In genomic region chr12:51238510-51239334, GRCh38 we compare ENCODE assay signal across 8 cellular contexts. TPM values are rescaled to one million over a fixed set of nuclear protein-coding genes. Genes with fewer than 3 reads are reported as not detected.
A peak's percentile ranks its signal among the peaks of the same experiment; 100 is the strongest.
DNase-seq lines count a peak whose midpoint lies in the region; ATAC-seq and TF ChIP-seq lines count a peak whose summit lies in the region.

TSS of gene DAZAP2 (plus strand) at chr12:51238826. CDS start at chr12:51238908, 82 bp downstream.

- peak within 1 kb of the TSS; percentile 96 for H3K4me3 Mint-ChIP-seq in activated naive CD8-positive, alpha-beta T cell treated with anti-CD3 and anti-CD28 coated beads, Interleukin-2, amount 50 U/mL, for 24 hours
- peak within 1 kb of the TSS; percentile 97 for H3K4me3 Mint-ChIP-seq in type B pancreatic cell

- H3K36me3 Mint-ChIP-seq in activated naive CD8-positive, alpha-beta T cell treated with anti-CD3 and anti-CD28 coated beads, Interleukin-2, amount 50 U/mL, for 24 hours (ENCODE audit: low read depth) = peaks cover 29% of the 10 kb centered on the region
- peaks cover 14% of the 10 kb centered on the region for H3K36me3 Mint-ChIP-seq in type B pancreatic cell

- no peaks in the 10 kb centered on the region for H3K9me3 Mint-ChIP-seq in activated naive CD8-positive, alpha-beta T cell treated with anti-CD3 and anti-CD28 coated beads, Interleukin-2, amount 50 U/mL, for 24 hours
- no peaks in the 10 kb centered on the region for H3K9me3 Mint-ChIP-seq in type B pancreatic cell

- H3K27ac ChIP-seq in cardiac muscle cell = peak within 1 kb of the TSS; percentile 99

- H3K27me3 ChIP-seq in cardiac muscle cell = no peaks in the 10 kb centered on the region

- DNase-seq in NCI-H1417 (lab: John Stamatoyannopoulos, UW) = peak; percentile 96 to 98 (median 98)
- peak; percentile 77 to 90 for DNase-seq in SW 1271 (lab: John Stamatoyannopoulos, UW)
- DNase-seq in activated naive CD8-positive, alpha-beta T cell treated with anti-CD3 and anti-CD28 coated beads, Interleukin-2, amount 50 U/mL, for 24 hours = peak; percentile 97
- peak; percentile 96 to 98 for DNase-seq in cardiac muscle cell (ENCODE audit: low read depth in 1 of 2, low spot score in 1 of 2)
- peak; percentile 95 for DNase-seq in pons (ENCODE audit: low spot score)
- DNase-seq in type B pancreatic cell (ENCODE audit: extremely low spot score, unreplicated experiment) = peak; percentile 95

- H3K4me1 ChIP-seq in cardiac muscle cell (ENCODE audit: low read depth) = peaks cover 4% of the 10 kb centered on the region

- TF ChIP-seq CTCF in GM12874 (IDR thresholded peaks at IDR 0.05; ENCODE audit: insufficient read depth, low read depth, low read length) (0 out of 2 replicates have a peak, but pooled peaks have one; percentile 7), cardiac muscle cell (IDR thresholded peaks at IDR 0.05; ENCODE audit: low read depth, low read length) (peak; percentile 5), type B pancreatic cell (conservative IDR thresholded peaks at IDR 0.05) (peak; percentile 45)

- H3K36me3 ChIP-seq in cardiac muscle cell = peaks cover 13% of the 10 kb centered on the region

- peak within 1 kb of the TSS; percentile 87 for H3K4me3 ChIP-seq in cardiac muscle cell

- ATAC-seq in HG02763 (IDR thresholded peaks at IDR 0.05; ENCODE audit: unreplicated experiment) = peak; percentile 89
- ATAC-seq in activated naive CD8-positive, alpha-beta T cell treated with anti-CD3 and anti-CD28 coated beads, Interleukin-2, amount 50 U/mL, for 24 hours = peak; percentile 94

- peak within 1 kb of the TSS; percentile 99 for H3K27ac Mint-ChIP-seq in activated naive CD8-positive, alpha-beta T cell treated with anti-CD3 and anti-CD28 coated beads, Interleukin-2, amount 50 U/mL, for 24 hours
- peak within 1 kb of the TSS; percentile 98 for H3K27ac Mint-ChIP-seq in type B pancreatic cell

- H3K4me1 Mint-ChIP-seq in activated naive CD8-positive, alpha-beta T cell treated with anti-CD3 and anti-CD28 coated beads, Interleukin-2, amount 50 U/mL, for 24 hours = peaks cover 36% of the 10 kb centered on the region
- H3K4me1 Mint-ChIP-seq in type B pancreatic cell (ENCODE audit: unreplicated experiment) = peaks cover 7% of the 10 kb centered on the region

- H3K27me3 Mint-ChIP-seq in activated naive CD8-positive, alpha-beta T cell treated with anti-CD3 and anti-CD28 coated beads, Interleukin-2, amount 50 U/mL, for 24 hours = no peaks in the 10 kb centered on the region
- H3K27me3 Mint-ChIP-seq in type B pancreatic cell = no peaks in the 10 kb centered on the region

- no peaks in the 10 kb centered on the region for H3K9me3 ChIP-seq in cardiac muscle cell (ENCODE audit: low read depth)

RNA-seq across cellular contexts. Expression of gene DAZAP2, which starts in this region (rescaled TPM):
- 105 and 131 TPM in 2 replicates for total RNA-seq in cardiac muscle cell
- 147 and 191 TPM in 2 replicates for polyA plus RNA-seq in cardiac muscle cell
- total RNA-seq in type B pancreatic cell (ENCODE audit: low replicate concordance) = 89.0 and 149 TPM in 2 replicates

Comparison
In these comparisons a context has a peak if more than half of its experiments do, and no peak if none do; other contexts are left out.
1. Peak in every context shown above with its lines: DNase-seq, ATAC-seq, H3K4me3 ChIP-seq and H3K27ac ChIP-seq.